Comparison of ENCODE assay signal across 10 cellular contexts in genomic region chr1:26163684-26164035, GRCh38. TPM values are rescaled to one million over a fixed set of nuclear protein-coding genes. Genes with fewer than 3 reads are reported as not detected.
DNase-seq lines count a peak whose midpoint lies in the region; ATAC-seq and TF ChIP-seq lines count a peak whose summit lies in the region.
"Had no signal": no experiment of that assay in that cellular context is flagged by ENCODE, and none has a peak within 500 bp of the region (broad histone marks: within the 10 kb centered on the region; RNA-seq: fewer than 3 reads in every experiment).

No MANE protein-coding gene starts in this region.

- H3K9me3 Mint-ChIP-seq in activated T-cell treated with anti-CD3 and anti-CD28 coated beads, Interleukin-2, amount 50 U/mL, for 4 hours = no peaks in the 10 kb centered on the region
- no peaks in the 10 kb centered on the region for H3K9me3 Mint-ChIP-seq in activated naive CD8-positive, alpha-beta T cell treated with anti-CD3 and anti-CD28 coated beads, Interleukin-2, amount 10 ng/mL, durations not matched to agents 7 days and 5 days

- DNase-seq in activated T-cell treated with anti-CD3 and anti-CD28 coated beads, Interleukin-2, amount 50 U/mL, for 4 hours = no peak
- no peak for DNase-seq in activated T-cell treated with anti-CD3 and anti-CD28 coated beads for 4 hours
- no peak for DNase-seq in activated naive CD8-positive, alpha-beta T cell treated with anti-CD3 and anti-CD28 coated beads, Interleukin-2, amount 10 ng/mL, durations not matched to agents 7 days and 5 days
- DNase-seq in right lobe of liver = peak in 1 of 3 donors; percentile 12
- DNase-seq in suprapubic skin (ENCODE audit: low spot score in 2 of 2) = no peak
- DNase-seq in HuH-7 (ENCODE audit: low spot score) = no peak
- no peak for DNase-seq in prostate gland (ENCODE audit: low spot score)

- TF ChIP-seq POLR2A in right lobe of liver (IDR thresholded peaks at IDR 0.05) (no peak), suprapubic skin (IDR thresholded peaks at IDR 0.05) (no peak), prostate gland (IDR thresholded peaks at IDR 0.05) (no peak)

- 62% methylated on average over 6 of the region's 9 CpGs for WGBS in right lobe of liver (ENCODE audit: insufficient coverage, low coverage, low lambda C conversion rate, missing lambda C conversion rate)
- WGBS in suprapubic skin = 76% methylated on average over 7 of the region's 9 CpGs
- WGBS in prostate gland = 67% methylated on average over 9 of the region's 9 CpGs

- H3K27me3 Mint-ChIP-seq in activated T-cell treated with anti-CD3 and anti-CD28 coated beads, Interleukin-2, amount 50 U/mL, for 4 hours (ENCODE audit: low read depth) = peaks cover 30% of the 10 kb centered on the region
- peaks cover 40% of the 10 kb centered on the region for H3K27me3 Mint-ChIP-seq in activated naive CD8-positive, alpha-beta T cell treated with anti-CD3 and anti-CD28 coated beads, Interleukin-2, amount 10 ng/mL, durations not matched to agents 7 days and 5 days

- H3K9me3 ChIP-seq in right lobe of liver (no peaks in the 10 kb centered on the region), suprapubic skin (no peaks in the 10 kb centered on the region), prostate gland (no peaks in the 10 kb centered on the region)

- no peaks in the 10 kb centered on the region for H3K36me3 Mint-ChIP-seq in activated T-cell treated with anti-CD3 and anti-CD28 coated beads, Interleukin-2, amount 50 U/mL, for 4 hours (ENCODE audit: insufficient read depth)
- H3K36me3 Mint-ChIP-seq in activated naive CD8-positive, alpha-beta T cell treated with anti-CD3 and anti-CD28 coated beads, Interleukin-2, amount 10 ng/mL, durations not matched to agents 7 days and 5 days = no peaks in the 10 kb centered on the region

- POLR2A ChIA-PET in activated naive CD8-positive, alpha-beta T cell treated with anti-CD3 and anti-CD28 coated beads, Interleukin-2, amount 10 ng/mL, durations not matched to agents 7 days and 5 days (lab: Charles Lee) = interaction anchor here (0.8 kb wide), 1 partner anchor 72 kb away, joined by 3 read pairs; no protein-coding TSS in a partner anchor

- ATAC-seq in activated T-cell treated with anti-CD3 and anti-CD28 coated beads, Interleukin-2, amount 50 U/mL, for 4 hours = no peak
- ATAC-seq in activated naive CD8-positive, alpha-beta T cell treated with anti-CD3 and anti-CD28 coated beads, Interleukin-2, amount 10 ng/mL, durations not matched to agents 7 days and 5 days (ENCODE audit: low read depth) = no peak
- ATAC-seq in right lobe of liver = no peak
- no peak for ATAC-seq in GM18517 (IDR thresholded peaks at IDR 0.05; ENCODE audit: unreplicated experiment)

- TF ChIP-seq CTCF in right lobe of liver (IDR thresholded peaks at IDR 0.05) (no peak), suprapubic skin (IDR thresholded peaks at IDR 0.05) (no peak), prostate gland (IDR thresholded peaks at IDR 0.05) (no peak)

- intact Hi-C loops in right lobe of liver (cut with DNase I) = no loop called here
- intact Hi-C loops in prostate gland (cut with DNase I) = loop anchor here (5.0 kb wide), 1 partner anchor 61 kb away; no protein-coding TSS in a partner anchor

- H3K27ac Mint-ChIP-seq in activated naive CD8-positive, alpha-beta T cell treated with anti-CD3 and anti-CD28 coated beads, Interleukin-2, amount 10 ng/mL, durations not matched to agents 7 days and 5 days = no peak overlapping the region

- no peak for TF ChIP-seq EP300 in suprapubic skin (IDR thresholded peaks at IDR 0.05)

- H3K27me3 ChIP-seq in right lobe of liver (no peaks in the 10 kb centered on the region), suprapubic skin (peaks cover 12% of the 10 kb centered on the region), prostate gland (replicated peaks; ENCODE audit: insufficient read depth) (no peaks in the 10 kb centered on the region)

- no peak overlapping the region for H3K27ac ChIP-seq in right lobe of liver
- H3K27ac ChIP-seq in suprapubic skin = no peak overlapping the region
- H3K27ac ChIP-seq in prostate gland = no peak overlapping the region

- H3K4me3 ChIP-seq in right lobe of liver (peak overlapping the region in 2 of 3 donors; percentile 7 to 26), suprapubic skin (peak overlapping the region; percentile 57), prostate gland (peak overlapping the region in 1 of 2 donors; percentile 31)

- peaks cover 0 to 11% (median 0%) of the 10 kb centered on the region in 4 donors for H3K4me1 ChIP-seq in right lobe of liver
- H3K4me1 ChIP-seq in suprapubic skin = peaks cover 27% of the 10 kb centered on the region
- H3K4me1 ChIP-seq in prostate gland (replicated peaks) = peaks cover 4% of the 10 kb centered on the region

- H3K36me3 ChIP-seq in right lobe of liver (no peaks in the 10 kb centered on the region), suprapubic skin (no peaks in the 10 kb centered on the region), prostate gland (no peaks in the 10 kb centered on the region)

- peaks cover 6% of the 10 kb centered on the region for H3K4me1 Mint-ChIP-seq in activated T-cell treated with anti-CD3 and anti-CD28 coated beads, Interleukin-2, amount 50 U/mL, for 4 hours (ENCODE audit: low read depth)
- H3K4me1 Mint-ChIP-seq in activated naive CD8-positive, alpha-beta T cell treated with anti-CD3 and anti-CD28 coated beads, Interleukin-2, amount 10 ng/mL, durations not matched to agents 7 days and 5 days = peaks cover 18% of the 10 kb centered on the region

- H3K4me3 Mint-ChIP-seq in activated T-cell treated with anti-CD3 and anti-CD28 coated beads, Interleukin-2, amount 50 U/mL, for 4 hours = peak overlapping the region; percentile 13
- peak overlapping the region; percentile 50 for H3K4me3 Mint-ChIP-seq in activated naive CD8-positive, alpha-beta T cell treated with anti-CD3 and anti-CD28 coated beads, Interleukin-2, amount 10 ng/mL, durations not matched to agents 7 days and 5 days

RNA-seq across cellular contexts. Expression of gene FAM110D, which starts 4.8 kb away (rescaled TPM):
- not detected for total RNA-seq in activated T-cell treated with anti-CD3 and anti-CD28 coated beads, Interleukin-2, amount 50 U/mL, for 4 hours
- total RNA-seq in activated naive CD8-positive, alpha-beta T cell treated with anti-CD3 and anti-CD28 coated beads, Interleukin-2, amount 10 ng/mL, durations not matched to agents 7 days and 5 days = not detected
- total RNA-seq in right lobe of liver (under 1 TPM; 0.22 to 0.53 (median 0.34) TPM), suprapubic skin (1 to 10 TPM; 2.4 to 3.6 (median 2.7) TPM), prostate gland (1 to 10 TPM; 3.8 to 5.9 TPM)

RNA-seq across cellular contexts. Expression of gene C1orf232, which starts 5.1 kb away (rescaled TPM):
- total RNA-seq in activated T-cell treated with anti-CD3 and anti-CD28 coated beads, Interleukin-2, amount 50 U/mL, for 4 hours = not detected
- total RNA-seq in activated naive CD8-positive, alpha-beta T cell treated with anti-CD3 and anti-CD28 coated beads, Interleukin-2, amount 10 ng/mL, durations not matched to agents 7 days and 5 days = not detected
- total RNA-seq in right lobe of liver (not detected), suprapubic skin (not detected), prostate gland (not detected)
- total RNA-seq: aorta, HT1080 had no signal

RNA-seq across cellular contexts. Expression of gene ZNF593, which starts 6.0 kb away (rescaled TPM):
- total RNA-seq in activated T-cell treated with anti-CD3 and anti-CD28 coated beads, Interleukin-2, amount 50 U/mL, for 4 hours = 100 to 1,000 TPM; 121 to 151 (median 139) TPM
- total RNA-seq in activated naive CD8-positive, alpha-beta T cell treated with anti-CD3 and anti-CD28 coated beads, Interleukin-2, amount 10 ng/mL, durations not matched to agents 7 days and 5 days = 10 to 100 TPM; 26.5 to 31.0 TPM
- total RNA-seq in right lobe of liver (10 to 100 TPM; 16.8 to 39.6 (median 20.7) TPM), suprapubic skin (10 to 100 TPM; 15.3 to 53.4 (median 28.3) TPM), prostate gland (10 to 100 TPM; 44.5 to 50.7 TPM)

RNA-seq across cellular contexts. Expression of gene ZNF593OS, which starts 8.0 kb away (rescaled TPM):
- not detected for total RNA-seq in activated T-cell treated with anti-CD3 and anti-CD28 coated beads, Interleukin-2, amount 50 U/mL, for 4 hours
- not detected for total RNA-seq in activated naive CD8-positive, alpha-beta T cell treated with anti-CD3 and anti-CD28 coated beads, Interleukin-2, amount 10 ng/mL, durations not matched to agents 7 days and 5 days
- total RNA-seq in right lobe of liver (not detected), suprapubic skin (not detected), prostate gland (not detected)
- total RNA-seq: aorta, HT1080 had no signal

RNA-seq across cellular contexts. Expression of gene CNKSR1, which starts 13.6 kb away (rescaled TPM):
- 1 to 10 TPM; 4.3 to 6.1 (median 5.1) TPM for total RNA-seq in activated T-cell treated with anti-CD3 and anti-CD28 coated beads, Interleukin-2, amount 50 U/mL, for 4 hours
- total RNA-seq in activated naive CD8-positive, alpha-beta T cell treated with anti-CD3 and anti-CD28 coated beads, Interleukin-2, amount 10 ng/mL, durations not matched to agents 7 days and 5 days = 1 to 10 TPM; 4.5 to 6.0 TPM
- total RNA-seq in right lobe of liver (1 to 10 TPM in 4 of 6 experiments, under 1 TPM in 2; 0.72 to 1.4 (median 1.1) TPM), suprapubic skin (10 to 100 TPM; 45.6 to 91.2 (median 53.7) TPM), prostate gland (10 to 100 TPM; 24.8 to 32.4 TPM)
